ENCODE assay signal across 10 cellular contexts in the genomic region with DNA sequence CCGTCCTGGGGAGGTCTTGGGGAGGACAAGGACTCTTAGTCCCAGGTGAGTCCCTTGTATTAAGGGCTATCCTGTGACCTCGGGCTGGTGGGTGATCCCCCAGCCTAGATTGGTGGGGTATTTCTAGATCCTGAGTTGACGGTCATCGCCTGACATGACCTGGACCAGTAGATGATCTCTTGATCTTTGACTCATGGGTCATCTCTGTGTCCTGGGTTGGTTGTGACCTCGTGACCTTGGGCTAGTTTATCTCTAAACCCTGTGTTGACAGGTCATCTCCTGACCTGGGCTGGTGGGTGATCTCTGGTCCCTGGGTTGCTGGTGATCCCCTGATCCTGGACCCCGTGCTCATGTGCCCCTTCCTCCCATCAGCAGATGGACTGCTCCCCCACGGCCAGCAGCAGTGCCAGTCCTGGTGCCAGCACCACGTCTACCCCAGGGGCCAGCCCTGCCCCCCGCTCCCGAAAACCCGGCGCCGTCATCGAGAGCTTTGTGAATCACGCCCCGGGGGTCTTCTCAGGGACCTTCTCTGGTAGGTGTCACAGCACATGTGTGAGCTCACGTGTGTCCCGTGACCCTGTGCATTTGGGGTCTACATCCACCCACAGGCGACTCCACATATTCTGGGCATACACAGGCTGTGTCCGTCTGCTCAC. TPM values are rescaled to one million over a fixed set of nuclear protein-coding genes. Genes with fewer than 3 reads are reported as not detected.
DNase-seq lines count a peak whose midpoint lies in the region; ATAC-seq, FAIRE-seq and TF ChIP-seq lines count a peak whose summit lies in the region.
"Had no signal": no experiment of that assay in that cellular context is flagged by ENCODE, and none has a peak within 500 bp of the region (broad histone marks: within the 10 kb centered on the region; RNA-seq: fewer than 3 reads in every experiment).

No MANE protein-coding gene starts in this region.

- H2BK5ac ChIP-seq in H1 (ENCODE audit: low read depth, low read length) = peak overlapping the region; percentile 10; the same call in 1 of the 2 replicates

- TF ChIP-seq POLR2A in A549 (IDR thresholded peaks at IDR 0.05; ENCODE audit: low read length) = no peak
- peak in 1 of 2 experiments; percentile 42; a peak in 1 of 3 replicates for TF ChIP-seq POLR2A in H1 (IDR thresholded peaks at IDR 0.05; ENCODE audit: control extremely low read depth in 1 of 2, low read depth in 2 of 2, low read length in 2 of 2)
- no peak for TF ChIP-seq POLR2A in GM18505 (IDR thresholded peaks at IDR 0.05; ENCODE audit: borderline replicate concordance, extremely low read depth, insufficient read depth, insufficient read length)

- no peak overlapping the region for H3K56ac ChIP-seq in H1 (replicated peaks; ENCODE audit: insufficient read length, low read depth, low read length)

- H3K4me3 ChIP-seq in A549 (peak overlapping the region; percentile 97), H1 (ENCODE audit: extremely low read depth in 1 of 4, insufficient read depth in 2 of 4, low read depth in 3 of 4, low read length in 4 of 4) (no peak overlapping the region), neural progenitor cell (no peak overlapping the region)

- H3K4me1 Mint-ChIP-seq in IgD-negative memory B cell (peaks cover 13 to 23% (median 16%) of the 10 kb centered on the region in 3 donors), neural progenitor cell (peaks cover 28% of the 10 kb centered on the region)

- no peak overlapping the region; a peak in 1 of 7 replicates for H3K9ac ChIP-seq in H1 (replicated peaks in 1 of 4; ENCODE audit: extremely low read depth in 1 of 4, low read depth in 3 of 4, low read length in 3 of 4)
- H3K9ac ChIP-seq in neural progenitor cell = no peak overlapping the region

- no peak overlapping the region for H2AK5ac ChIP-seq in H1 (ENCODE audit: low read depth, low read length)

- peaks cover 26 to 75% (median 45%) of the 10 kb centered on the region in 4 experiments for H3K36me3 ChIP-seq in H1 (ENCODE audit: control insufficient read depth in 2 of 4, insufficient read depth in 4 of 4, low read length in 3 of 4)
- H3K36me3 ChIP-seq in neural progenitor cell = no peaks in the 10 kb centered on the region

- TF ChIP-seq RAD21 in A549 (conservative IDR thresholded peaks at IDR 0.05 in 1 of 2, IDR thresholded peaks at IDR 0.05 in 1 of 2) (no peak), H1 (IDR thresholded peaks at IDR 0.05 in 1 of 2, conservative IDR thresholded peaks at IDR 0.05 in 1 of 2; ENCODE audit: low read depth in 2 of 2, low read length in 2 of 2) (no peak)

- peaks cover 24 to 38% of the 10 kb centered on the region in 2 experiments for H4K20me1 ChIP-seq in H1 (replicated peaks in 1 of 2; ENCODE audit: control insufficient read depth in 1 of 2, insufficient read depth in 2 of 2, low read length in 2 of 2)
- peaks cover 88% of the 10 kb centered on the region for H4K20me1 ChIP-seq in neural progenitor cell (ENCODE audit: low read depth)

- no peak overlapping the region for H4K5ac ChIP-seq in H1 (ENCODE audit: insufficient read length, low read depth, low read length)

- H3K4me2 ChIP-seq in A549 (peak overlapping the region; percentile 100), H1 (ENCODE audit: insufficient read depth in 1 of 2, low read depth in 2 of 2, low read length in 2 of 2) (no peak overlapping the region), neural progenitor cell (no peak overlapping the region)

- peak overlapping the region; percentile 100 for H3K27ac ChIP-seq in A549
- no peak overlapping the region for H3K27ac ChIP-seq in H1 (ENCODE audit: low read depth, low read length)
- peak overlapping the region; percentile 46 for H3K27ac ChIP-seq in neural progenitor cell

- no peak overlapping the region for H3K23ac ChIP-seq in H1 (ENCODE audit: insufficient read length)

- peaks cover 9 to 51% of the 10 kb centered on the region in 2 experiments for H3K79me2 ChIP-seq in H1 (ENCODE audit: control insufficient read depth in 1 of 2, insufficient read depth in 2 of 2, low read length in 2 of 2)
- peaks cover 82% of the 10 kb centered on the region for H3K79me2 ChIP-seq in neural progenitor cell (ENCODE audit: low read depth)

- H2BK20ac ChIP-seq in H1 (ENCODE audit: low read length) = no peak overlapping the region

- H3F3A ChIP-seq in neural progenitor cell (ENCODE audit: low read depth) = peaks cover 75% of the 10 kb centered on the region

- H3K27ac Mint-ChIP-seq in IgD-negative memory B cell (peak overlapping the region in 2 of 3 donors; percentile 10 to 93), neural progenitor cell (no peak overlapping the region)

- CTCF ChIA-PET in A549 (lab: Yijun Ruan, JAX) (interaction anchor here (2.4 to 18.7 kb wide), 3 partner anchors 11 to 34 kb away, joined by 10 to 500 read pairs (median 107); a partner anchor contains a TSS), H1 (lab: Charles Lee; ENCODE audit: partially characterized antibody) (interaction anchor here (1.3 to 15.9 kb wide), 4 partner anchors 9 to 32 kb away, joined by 4 to 212 read pairs (median 23); a partner anchor contains a TSS)

- WGBS in A549 (ENCODE audit: missing lambda C conversion rate) = 77% methylated on average over 7 of the region's 20 CpGs
- 97% methylated on average over 20 of the region's 20 CpGs; no CpG with 5 or more reads in 1 of the 2 experiments for WGBS in H1 (ENCODE audit: extremely low coverage in 1 of 2, insufficient coverage in 1 of 2, insufficient read length in 1 of 2, insufficient replicate concordance in 2 of 2, low coverage in 1 of 2, low lambda C conversion rate in 2 of 2, missing lambda C conversion rate in 1 of 2), 2 experiments

- H3K27me3 ChIP-seq in H1 (replicated peaks in 1 of 4; ENCODE audit: control insufficient read depth in 3 of 4, extremely low read depth in 1 of 4, insufficient read depth in 3 of 4, low read length in 3 of 4) (no peaks in the 10 kb centered on the region; a peak in 1 of 7 replicates), neural progenitor cell (no peaks in the 10 kb centered on the region)

- no peak overlapping the region for H2BK15ac ChIP-seq in H1 (ENCODE audit: low read length)

- no peak overlapping the region for H3K4ac ChIP-seq in H1 (replicated peaks; ENCODE audit: insufficient read length, low read depth, low read length)

- H3K27me3 Mint-ChIP-seq in IgD-negative memory B cell (no peaks in the 10 kb centered on the region), neural progenitor cell (ENCODE audit: insufficient read depth, low read depth) (peaks cover 11% of the 10 kb centered on the region)

- DNase-seq in A549 (ENCODE audit: low read depth in 1 of 2, low spot score in 1 of 2) (no peak), H1 (ENCODE audit: low read depth in 1 of 2, low spot score in 2 of 2) (no peak), neural progenitor cell (ENCODE audit: low spot score) (no peak), DMS 273 treated with DMSO at 0.1 percent for 48 hours (lab: John Stamatoyannopoulos, UW) (no peak)
- DNase-seq: islet precursor cell, SHP77 treated with DMSO at 0.1 percent for 48 hours had no signal

- H3K14ac ChIP-seq in H1 (ENCODE audit: insufficient read length) = no peak overlapping the region

- H2BK12ac ChIP-seq in H1 (ENCODE audit: low read depth, low read length) = no peak overlapping the region

- ATAC-seq in A549 (no peak), GM18505 (IDR thresholded peaks at IDR 0.05; ENCODE audit: unreplicated experiment) (no peak), HG02938 (IDR thresholded peaks at IDR 0.05; ENCODE audit: unreplicated experiment) (no peak), GM21447 (IDR thresholded peaks at IDR 0.05; ENCODE audit: unreplicated experiment) (no peak)

- H3K36me3 Mint-ChIP-seq in IgD-negative memory B cell (peaks cover 4% of the 10 kb centered on the region), neural progenitor cell (peaks cover 11% of the 10 kb centered on the region)

- no peak overlapping the region for H2AFZ ChIP-seq in H1 (ENCODE audit: low read length)
- H2AFZ ChIP-seq in neural progenitor cell (replicated peaks) = no peak overlapping the region

- H3K23me2 ChIP-seq in H1 (ENCODE audit: low read depth, low read length) = peaks cover 2% of the 10 kb centered on the region; the same call in 1 of the 2 replicates

- H3K4me3 Mint-ChIP-seq in IgD-negative memory B cell = peak overlapping the region in 2 of 4 donors; percentile 51 to 80
- peak overlapping the region; percentile 33 for H3K4me3 Mint-ChIP-seq in neural progenitor cell

- H4K91ac ChIP-seq in H1 (replicated peaks; ENCODE audit: insufficient read length, low read length) = no peak overlapping the region

- H3K9me3 Mint-ChIP-seq in IgD-negative memory B cell = no peaks in the 10 kb centered on the region
- no peaks in the 10 kb centered on the region for H3K9me3 Mint-ChIP-seq in neural progenitor cell

- POLR2A ChIA-PET in A549 (lab: Yijun Ruan, JAX) (interaction anchor here (2.2 to 5.0 kb wide), 2 partner anchors 11 to 15 kb away, joined by 32 to 62 read pairs; a partner anchor contains a TSS), H1 (lab: Charles Lee; ENCODE audit: partially characterized antibody) (interaction anchor here (0.9 to 19.4 kb wide), 8 partner anchors 10 to 259 kb away, joined by 3 to 456 read pairs (median 5); a partner anchor contains a TSS)

- no peaks in the 10 kb centered on the region for H3K9me3 ChIP-seq in A549
- no peaks in the 10 kb centered on the region for H3K9me3 ChIP-seq in H1 (ENCODE audit: insufficient read depth in 2 of 2, low read depth in 1 of 2, low read length in 1 of 2)
- no peaks in the 10 kb centered on the region for H3K9me3 ChIP-seq in neural progenitor cell (ENCODE audit: low read depth)

- H4K8ac ChIP-seq in H1 (ENCODE audit: extremely low read depth, insufficient read depth, low read length) = peak overlapping the region; percentile 75; the same call in 1 of the 2 replicates

- FAIRE-seq in A549 (lab: Jason Lieb, UNC) = no peak
- FAIRE-seq in H1 (lab: Jason Lieb, UNC) = no peak

- peaks cover 61% of the 10 kb centered on the region for H3K4me1 ChIP-seq in A549
- peaks cover 0 to 31% (median 18%) of the 10 kb centered on the region in 4 experiments; a peak in 6 of 7 replicates for H3K4me1 ChIP-seq in H1 (replicated peaks in 1 of 4; ENCODE audit: control insufficient read depth in 3 of 4, insufficient read depth in 4 of 4, low read length in 3 of 4)
- H3K4me1 ChIP-seq in neural progenitor cell = peaks cover 32% of the 10 kb centered on the region

- H3K18ac ChIP-seq in H1 (ENCODE audit: extremely low read depth, low read length) = no peak overlapping the region

- H2BK120ac ChIP-seq in H1 (replicated peaks; ENCODE audit: low read depth, low read length) = no peak overlapping the region

- TF ChIP-seq EP300 in A549 (IDR thresholded peaks at IDR 0.05) (no peak), H1 (IDR thresholded peaks at IDR 0.05; ENCODE audit: borderline replicate concordance in 1 of 2, low read depth in 2 of 2, low read length in 2 of 2) (no peak)

- peaks cover 12% of the 10 kb centered on the region; the same call in 1 of the 2 replicates for H3K79me1 ChIP-seq in H1 (ENCODE audit: low read depth, low read length)

- TF ChIP-seq CTCF in A549 (IDR thresholded peaks at IDR 0.05) (no peak), H1 (IDR thresholded peaks at IDR 0.05; ENCODE audit: control extremely low read depth in 1 of 3, insufficient read depth in 1 of 3, low read depth in 1 of 3, low read length in 3 of 3) (no peak), neural progenitor cell (IDR thresholded peaks at IDR 0.05) (no peak)

RNA-seq across cellular contexts. Expression of a gene that starts 6.3 kb away (rescaled TPM):
- polyA plus RNA-seq in A549 (2011; rRNA removed) = 9.1 and 11.8 TPM in 2 replicates
- 17.7 and 27.8 TPM in 2 replicates for polyA plus RNA-seq in A549 (2012; cell fraction: cytosol; rRNA removed)
- 45.7 and 73.9 TPM in 2 replicates for polyA plus RNA-seq in A549 (2012; cell fraction: nucleus; rRNA removed)
- polyA plus RNA-seq in A549 (2017; fragmentation: RNase III; extraction: RNeasy Plus Mini Kit Qiagen cat#74134 plus additional on column Dnase treatment) = 27.7 to 33.4 TPM (median 31.4 TPM) in 3 replicates
- 23.7 and 25.2 TPM in 2 replicates for polyA minus RNA-seq in A549 (2011; rRNA and poly(A)+ RNA removed)
- 4.8 TPM for polyA plus RNA-seq in IgD-negative memory B cell
- 159 and 166 TPM in 2 replicates for total RNA-seq in H1 (2021; fragmentation: NEBNext Ultra II Directional; extraction: Animal tissue kit (Norgen Biotek cat#: 25700))
- 39.8 and 86.0 TPM in 2 replicates for polyA plus RNA-seq in H1 (2011; rRNA removed)
- polyA plus RNA-seq in H1 (2011; cell fraction: cytosol; rRNA removed) = 38.5 TPM
- polyA plus RNA-seq in H1 (2011; cell fraction: nucleus; rRNA removed) = 85.2 TPM
- polyA plus RNA-seq in H1 (2012, experiment 1 of 2) = 58.2 to 110 TPM (median 92.2 TPM) in 4 replicates
- polyA plus RNA-seq in H1 (2012, experiment 2 of 2) = 90.5 TPM
- polyA plus RNA-seq in H1 (2013, experiment 1 of 2) = 95.6 TPM
- polyA plus RNA-seq in H1 (2013, experiment 2 of 2) = 90.3 TPM
- polyA minus RNA-seq in H1 (2011; rRNA and poly(A)+ RNA removed) = 10.3 and 14.3 TPM in 2 replicates
- 86.0 TPM for polyA minus RNA-seq in H1 (2011; cell fraction: cytosol; rRNA and poly(A)+ RNA removed)
- 55.2 TPM for polyA minus RNA-seq in H1 (2011; cell fraction: nucleus; rRNA and poly(A)+ RNA removed)
- total RNA-seq in neural progenitor cell (ENCODE audit: low replicate concordance) = 16.1 and 51.3 TPM in 2 replicates

RNA-seq across cellular contexts. Expression of a gene that starts 13.1 kb away (rescaled TPM):
- polyA plus RNA-seq in A549 (2011; rRNA removed) = 18.5 and 28.7 TPM in 2 replicates
- polyA plus RNA-seq in A549 (2012; cell fraction: cytosol; rRNA removed) = 158 and 210 TPM in 2 replicates
- polyA plus RNA-seq in A549 (2012; cell fraction: nucleus; rRNA removed) = 114 and 225 TPM in 2 replicates
- 96.9 to 101 TPM (median 99.7 TPM) in 3 replicates for polyA plus RNA-seq in A549 (2017; fragmentation: RNase III; extraction: RNeasy Plus Mini Kit Qiagen cat#74134 plus additional on column Dnase treatment)
- 12.4 and 18.2 TPM in 2 replicates for polyA minus RNA-seq in A549 (2011; rRNA and poly(A)+ RNA removed)
- 339 TPM for polyA plus RNA-seq in IgD-negative memory B cell
- total RNA-seq in H1 (2021; fragmentation: NEBNext Ultra II Directional; extraction: Animal tissue kit (Norgen Biotek cat#: 25700)) = 174 and 182 TPM in 2 replicates
- polyA plus RNA-seq in H1 (2011; rRNA removed) = 249 and 338 TPM in 2 replicates
- 142 TPM for polyA plus RNA-seq in H1 (2011; cell fraction: cytosol; rRNA removed)
- 120 TPM for polyA plus RNA-seq in H1 (2011; cell fraction: nucleus; rRNA removed)
- polyA plus RNA-seq in H1 (2012, experiment 1 of 2) = 87.3 to 189 TPM (median 180 TPM) in 4 replicates
- polyA plus RNA-seq in H1 (2012, experiment 2 of 2) = 328 TPM
- polyA plus RNA-seq in H1 (2013, experiment 1 of 2) = 148 TPM
- 145 TPM for polyA plus RNA-seq in H1 (2013, experiment 2 of 2)
- 13.4 and 18.6 TPM in 2 replicates for polyA minus RNA-seq in H1 (2011; rRNA and poly(A)+ RNA removed)
- polyA minus RNA-seq in H1 (2011; cell fraction: cytosol; rRNA and poly(A)+ RNA removed) = 118 TPM
- 40.2 TPM for polyA minus RNA-seq in H1 (2011; cell fraction: nucleus; rRNA and poly(A)+ RNA removed)
- total RNA-seq in neural progenitor cell (ENCODE audit: low replicate concordance) = 7.1 and 52.0 TPM in 2 replicates

RNA-seq across cellular contexts. Expression of a gene that starts 14.5 kb away (rescaled TPM):
- polyA plus RNA-seq in A549 (2011; rRNA removed) (92.4 and 151 TPM in 2 replicates), A549 (2017; fragmentation: RNase III; extraction: RNeasy Plus Mini Kit Qiagen cat#74134 plus additional on column Dnase treatment) (178 to 201 TPM (median 189 TPM) in 3 replicates), IgD-negative memory B cell (377 TPM), H1 (2011; rRNA removed) (199 and 331 TPM in 2 replicates)
- 111 and 147 TPM in 2 replicates for polyA plus RNA-seq in A549 (2012; cell fraction: cytosol; rRNA removed)
- 246 and 410 TPM in 2 replicates for polyA plus RNA-seq in A549 (2012; cell fraction: nucleus; rRNA removed)
- 38.3 and 44.0 TPM in 2 replicates for polyA minus RNA-seq in A549 (2011; rRNA and poly(A)+ RNA removed)
- total RNA-seq in H1 (2021; fragmentation: NEBNext Ultra II Directional; extraction: Animal tissue kit (Norgen Biotek cat#: 25700)) = 175 TPM in 2 replicates
- polyA plus RNA-seq in H1 (2011; cell fraction: cytosol; rRNA removed) = 472 TPM
- polyA plus RNA-seq in H1 (2011; cell fraction: nucleus; rRNA removed) = 581 TPM
- polyA plus RNA-seq in H1 (2012, experiment 1 of 2) = 213 to 357 TPM (median 316 TPM) in 4 replicates
- 95.1 TPM for polyA plus RNA-seq in H1 (2012, experiment 2 of 2)
- 151 TPM for polyA plus RNA-seq in H1 (2013, experiment 1 of 2)
- polyA plus RNA-seq in H1 (2013, experiment 2 of 2) = 135 TPM
- 44.5 and 56.0 TPM in 2 replicates for polyA minus RNA-seq in H1 (2011; rRNA and poly(A)+ RNA removed)
- polyA minus RNA-seq in H1 (2011; cell fraction: cytosol; rRNA and poly(A)+ RNA removed) = 77.4 TPM
- 99.9 TPM for polyA minus RNA-seq in H1 (2011; cell fraction: nucleus; rRNA and poly(A)+ RNA removed)
- 395 and 737 TPM in 2 replicates for total RNA-seq in neural progenitor cell (ENCODE audit: low replicate concordance)

RNA-seq across cellular contexts. Expression of a gene that starts 16.9 kb away (rescaled TPM):
- polyA plus RNA-seq in A549 (2011; rRNA removed) (0.19 and 0.30 TPM in 2 replicates), A549 (2017; fragmentation: RNase III; extraction: RNeasy Plus Mini Kit Qiagen cat#74134 plus additional on column Dnase treatment) (1.7 to 2.0 TPM (median 1.9 TPM) in 3 replicates), IgD-negative memory B cell (not detected), H1 (2011; rRNA removed) (4.9 and 11.6 TPM in 2 replicates)
- polyA plus RNA-seq in A549 (2012; cell fraction: cytosol; rRNA removed) = 1.3 and 2.3 TPM in 2 replicates
- polyA plus RNA-seq in A549 (2012; cell fraction: nucleus; rRNA removed) = 4.5 and 8.2 TPM in 2 replicates
- polyA minus RNA-seq in A549 (2011; rRNA and poly(A)+ RNA removed) = 0.21 and 0.24 TPM in 2 replicates
- total RNA-seq in H1 (2021; fragmentation: NEBNext Ultra II Directional; extraction: Animal tissue kit (Norgen Biotek cat#: 25700)) = 14.7 and 18.0 TPM in 2 replicates
- 7.4 TPM for polyA plus RNA-seq in H1 (2011; cell fraction: cytosol; rRNA removed)
- 39.9 TPM for polyA plus RNA-seq in H1 (2011; cell fraction: nucleus; rRNA removed)
- 4.2 to 12.2 TPM (median 10.1 TPM) in 4 replicates for polyA plus RNA-seq in H1 (2012, experiment 1 of 2)
- polyA plus RNA-seq in H1 (2012, experiment 2 of 2) = 3.2 TPM
- 11.0 TPM for polyA plus RNA-seq in H1 (2013, experiment 1 of 2)
- 9.9 TPM for polyA plus RNA-seq in H1 (2013, experiment 2 of 2)
- 2.0 and 2.2 TPM in 2 replicates for polyA minus RNA-seq in H1 (2011; rRNA and poly(A)+ RNA removed)
- polyA minus RNA-seq in H1 (2011; cell fraction: cytosol; rRNA and poly(A)+ RNA removed) = 8.2 TPM
- polyA minus RNA-seq in H1 (2011; cell fraction: nucleus; rRNA and poly(A)+ RNA removed) = 11.6 TPM
- 1.2 and 17.8 TPM in 2 replicates for total RNA-seq in neural progenitor cell (ENCODE audit: low replicate concordance)

RNA-seq across cellular contexts. Expression of a gene that starts 20.7 kb away (rescaled TPM):
- polyA plus RNA-seq in A549 (2011; rRNA removed) = 22.7 and 24.8 TPM in 2 replicates
- 96.5 and 113 TPM in 2 replicates for polyA plus RNA-seq in A549 (2012; cell fraction: cytosol; rRNA removed)
- 61.6 and 78.1 TPM in 2 replicates for polyA plus RNA-seq in A549 (2012; cell fraction: nucleus; rRNA removed)
- polyA plus RNA-seq in A549 (2017; fragmentation: RNase III; extraction: RNeasy Plus Mini Kit Qiagen cat#74134 plus additional on column Dnase treatment) = 35.6 to 37.6 TPM (median 37.1 TPM) in 3 replicates
- polyA minus RNA-seq in A549 (2011; rRNA and poly(A)+ RNA removed) = 5.3 and 6.7 TPM in 2 replicates
- 115 TPM for polyA plus RNA-seq in IgD-negative memory B cell
- 44.5 and 54.6 TPM in 2 replicates for total RNA-seq in H1 (2021; fragmentation: NEBNext Ultra II Directional; extraction: Animal tissue kit (Norgen Biotek cat#: 25700))
- 125 and 159 TPM in 2 replicates for polyA plus RNA-seq in H1 (2011; rRNA removed)
- polyA plus RNA-seq in H1 (2011; cell fraction: cytosol; rRNA removed) = 76.1 TPM
- 72.4 TPM for polyA plus RNA-seq in H1 (2011; cell fraction: nucleus; rRNA removed)
- 39.9 to 68.4 TPM (median 61.5 TPM) in 4 replicates for polyA plus RNA-seq in H1 (2012, experiment 1 of 2)
- 79.3 TPM for polyA plus RNA-seq in H1 (2012, experiment 2 of 2)
- polyA plus RNA-seq in H1 (2013, experiment 1 of 2) = 50.0 TPM
- 59.2 TPM for polyA plus RNA-seq in H1 (2013, experiment 2 of 2)
- polyA minus RNA-seq in H1 (2011; rRNA and poly(A)+ RNA removed) = 6.8 and 9.7 TPM in 2 replicates
- polyA minus RNA-seq in H1 (2011; cell fraction: cytosol; rRNA and poly(A)+ RNA removed) = 22.8 TPM
- 20.8 TPM for polyA minus RNA-seq in H1 (2011; cell fraction: nucleus; rRNA and poly(A)+ RNA removed)
- 4.8 and 14.6 TPM in 2 replicates for total RNA-seq in neural progenitor cell (ENCODE audit: low replicate concordance)
